Comparison of ENCODE assay signal across 11 cellular contexts in the genomic region with DNA sequence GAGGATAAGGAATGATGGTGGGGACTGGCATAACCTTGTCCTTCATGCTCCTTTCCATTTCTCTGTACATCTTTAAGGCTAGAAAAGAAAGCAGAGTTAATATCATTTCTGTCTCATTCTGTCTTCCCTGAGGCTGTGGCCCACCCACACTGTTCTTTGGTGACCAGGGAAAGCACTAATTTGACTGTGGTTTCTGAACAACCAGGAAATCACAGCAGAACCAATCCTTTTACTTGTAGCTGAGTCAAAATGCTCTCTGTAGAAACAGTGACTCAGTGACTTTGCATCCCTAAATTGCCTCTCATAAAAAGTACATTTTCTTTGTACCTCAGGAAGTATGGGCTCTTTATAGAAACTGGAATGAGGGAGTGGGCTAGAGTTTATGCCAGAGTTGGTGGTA. TPM values are rescaled to one million over a fixed set of nuclear protein-coding genes. Genes with fewer than 3 reads are reported as not detected.
DNase-seq lines count a peak whose midpoint lies in the region; ATAC-seq, FAIRE-seq and TF ChIP-seq lines count a peak whose summit lies in the region.
"Had no signal": no experiment of that assay in that cellular context is flagged by ENCODE, and none has a peak within 500 bp of the region (broad histone marks: within the 10 kb centered on the region; RNA-seq: fewer than 3 reads in every experiment).

No MANE protein-coding gene starts in this region.

- no peak for TF ChIP-seq CTCF in GM12878 (IDR thresholded peaks at IDR 0.05 in 2 of 3, conservative IDR thresholded peaks at IDR 0.05 in 1 of 3; ENCODE audit: control insufficient read depth in 2 of 3, extremely low read depth in 1 of 3, insufficient read depth in 1 of 3, low read depth in 3 of 3, low read length in 3 of 3)
- no peak for TF ChIP-seq CTCF in heart right ventricle (IDR thresholded peaks at IDR 0.05)

- no peak overlapping the region for H2AFZ ChIP-seq in GM12878 (ENCODE audit: control insufficient read depth, low read depth, low read length)

- 0 out of 4 replicates have a peak, but pooled peaks of 1 of the 2 experiments have one; percentile 31 for TF ChIP-seq EP300 in GM12878 (IDR thresholded peaks at IDR 0.05; ENCODE audit: borderline replicate concordance in 1 of 2, control insufficient read depth in 1 of 2, low read depth in 2 of 2, low read length in 2 of 2)

- no peak for TF ChIP-seq RAD21 in GM12878 (IDR thresholded peaks at IDR 0.05; ENCODE audit: insufficient read depth, low read depth, low read length)

- peak; percentile 64 for ATAC-seq in GM19324 (IDR thresholded peaks at IDR 0.05; ENCODE audit: low FRiP score, unreplicated experiment)
- peak; percentile 93 for ATAC-seq in HG03045 (IDR thresholded peaks at IDR 0.05; ENCODE audit: unreplicated experiment)
- peak; percentile 90 for ATAC-seq in GM12878
- no peak for ATAC-seq in heart right ventricle

- H3K27ac ChIP-seq in GM12878 (ENCODE audit: control insufficient read depth, insufficient read depth), result no peak overlapping the region
- no peak overlapping the region for H3K27ac ChIP-seq in heart right ventricle

- in situ Hi-C loops in GM12878 (cut with MboI), result no loop called here

- H3K4me3 ChIP-seq in GM12878 (no peak overlapping the region), heart right ventricle (no peak overlapping the region)

- intact Hi-C loops in GM12878 (cut with micrococcal nuclease; ENCODE audit: unreplicated experiment) (no loop called here), heart right ventricle (cut with DNase I) (no loop called here)

- SMC1A ChIA-PET in GM12878 (lab: Charles Lee; ENCODE audit: uncharacterized antibody, unreplicated experiment), result no interaction called here

- TF ChIP-seq POLR2A in GM12878 (IDR thresholded peaks at IDR 0.05; ENCODE audit: low read depth, low read length), result no peak

- no peaks in the 10 kb centered on the region for H3K79me2 ChIP-seq in GM12878 (ENCODE audit: control insufficient read depth, insufficient read depth, low read length)

- peak overlapping the region; percentile 11; the same call in 1 of the 2 replicates for H3K4me2 ChIP-seq in GM12878 (ENCODE audit: control insufficient read depth, insufficient read depth)

- CTCF ChIA-PET in GM12878 (lab: Yijun Ruan, JAX), result no interaction called here

- H3K36me3 ChIP-seq in GM12878 (ENCODE audit: control insufficient read depth in 2 of 2, insufficient read depth in 2 of 2, low read length in 1 of 2), result no peaks in the 10 kb centered on the region
- peaks cover 0 to 38% (median 0%) of the 10 kb centered on the region in 9 donors for H3K36me3 ChIP-seq in heart right ventricle

- no peaks in the 10 kb centered on the region for H3K27me3 ChIP-seq in GM12878 (replicated peaks in 1 of 2; ENCODE audit: control insufficient read depth in 2 of 2, insufficient read depth in 2 of 2, low read length in 1 of 2)
- H3K27me3 ChIP-seq in heart right ventricle, result no peaks in the 10 kb centered on the region

- no peaks in the 10 kb centered on the region for H4K20me1 ChIP-seq in GM12878 (ENCODE audit: control insufficient read depth, insufficient read depth)

- BruUV-seq in GM12878 (replicated peaks; lab: Mats Ljungman, UMichigan), result no TSS peak

- RAD21 ChIA-PET in GM12878 (lab: Charles Lee; ENCODE audit: unreplicated experiment), result no interaction called here

- FAIRE-seq in GM12878 (lab: Jason Lieb, UNC) (peak; percentile 49), urothelium cell line (lab: Jason Lieb, UNC) (no peak), frontal cortex (lab: Jason Lieb, UNC) (no peak)

- DNase-seq in GM04504 (ENCODE audit: low read depth) (peak; percentile 15), GM12878 (ENCODE audit: low read depth, low spot score) (peak; percentile 48), urothelium cell line (ENCODE audit: low spot score) (no peak), frontal cortex (ENCODE audit: low spot score in 2 of 2) (no peak), GOT3 (lab: John Stamatoyannopoulos, UW) (no peak), heart right ventricle (no peak)
- DNase-seq: dermis blood vessel endothelial cell, DMS53, KG1 had no signal

- POLR2A ChIA-PET in GM12878 (lab: Charles Lee), result no interaction called here

- no peak overlapping the region for H3K9ac ChIP-seq in GM12878 (ENCODE audit: control insufficient read depth, insufficient read depth, low read length)

- H3K9me3 ChIP-seq in GM12878 (replicated peaks; ENCODE audit: control insufficient read depth, insufficient read depth, low read length) (no peaks in the 10 kb centered on the region; the same call in 2 of the 3 replicates), heart right ventricle (no peaks in the 10 kb centered on the region)

- H3K4me1 ChIP-seq in GM12878 (ENCODE audit: control insufficient read depth, insufficient read depth, low read length) (no peaks in the 10 kb centered on the region), heart right ventricle (peaks cover 0 to 13% (median 0%) of the 10 kb centered on the region in 9 donors)

TF ChIP-seq in GM12878, 131 proteins besides CTCF, POLR2A, EP300 and RAD21:
- TF ChIP-seq IRF4 (IDR thresholded peaks at IDR 0.05; ENCODE audit: low read depth, low read length) (peak; percentile 73; the same call in 1 of the 2 replicates), NFIC (IDR thresholded peaks at IDR 0.05; ENCODE audit: low read depth, low read length) (peak; percentile 38; the same call in 1 of the 2 replicates), MEF2A (IDR thresholded peaks at IDR 0.05; ENCODE audit: insufficient read depth, low read depth, low read length) (no peak), MTA2 (IDR thresholded peaks at IDR 0.05; ENCODE audit: low read depth) (peak; percentile 53), RUNX3 (IDR thresholded peaks at IDR 0.05; ENCODE audit: low read length) (peak; percentile 91), IKZF2 (IDR thresholded peaks at IDR 0.05) (peak; percentile 57 to 60), JUNB (IDR thresholded peaks at IDR 0.05) (peak; percentile 76), IKZF1 (conservative IDR thresholded peaks at IDR 0.05) (peak; percentile 33; the same call in 1 of the 2 replicates), BCL11A (IDR thresholded peaks at IDR 0.05; ENCODE audit: low read depth, low read length) (peak; percentile 39; the same call in 1 of the 2 replicates), BHLHE40 (IDR thresholded peaks at IDR 0.05; ENCODE audit: borderline replicate concordance in 1 of 2, low read depth in 2 of 2, low read length in 1 of 2) (no peak), POU2F2 (IDR thresholded peaks at IDR 0.05; ENCODE audit: borderline replicate concordance, low read depth, low read length) (peak; percentile 36; the same call in 2 of the 3 replicates), STAT3 (IDR thresholded peaks at IDR 0.05; ENCODE audit: low read depth, low read length) (no peak), EED (IDR thresholded peaks at IDR 0.05; ENCODE audit: low read depth) (0 out of 2 replicates have a peak, but pooled peaks have one; percentile 30)
- TF ChIP-seq, protein P1, sequence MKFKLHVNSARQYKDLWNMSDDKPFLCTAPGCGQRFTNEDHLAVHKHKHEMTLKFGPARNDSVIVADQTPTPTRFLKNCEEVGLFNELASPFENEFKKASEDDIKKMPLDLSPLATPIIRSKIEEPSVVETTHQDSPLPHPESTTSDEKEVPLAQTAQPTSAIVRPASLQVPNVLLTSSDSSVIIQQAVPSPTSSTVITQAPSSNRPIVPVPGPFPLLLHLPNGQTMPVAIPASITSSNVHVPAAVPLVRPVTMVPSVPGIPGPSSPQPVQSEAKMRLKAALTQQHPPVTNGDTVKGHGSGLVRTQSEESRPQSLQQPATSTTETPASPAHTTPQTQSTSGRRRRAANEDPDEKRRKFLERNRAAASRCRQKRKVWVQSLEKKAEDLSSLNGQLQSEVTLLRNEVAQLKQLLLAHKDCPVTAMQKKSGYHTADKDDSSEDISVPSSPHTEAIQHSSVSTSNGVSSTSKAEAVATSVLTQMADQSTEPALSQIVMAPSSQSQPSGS (IDR thresholded peaks at IDR 0.05; ENCODE audit: low read length), result peak; percentile 43; the same call in 1 of the 2 replicates

RNA-seq across cellular contexts. Expression of a gene that starts 28.1 kb away (rescaled TPM):
- not detected in 2 replicates for total RNA-seq in GM12878 (2013; cell fraction: nucleolus; rRNA removed)
- total RNA-seq in GM12878 (2014; rRNA removed), result not detected in 2 replicates
- not detected in 2 replicates for total RNA-seq in GM12878 (2014; rRNA removed; fragmentation: Illumina TruSeq; extraction: Trizol)
- total RNA-seq in GM12878 (2021), result not detected in 2 replicates
- not detected for polyA plus RNA-seq in GM12878 (2011; ENCODE audit: low read depth)
- 0.03 TPM in 1 of 2 replicates, not detected in the other for polyA plus RNA-seq in GM12878 (2011; rRNA removed)
- polyA plus RNA-seq in GM12878 (2011; cell fraction: cytosol; rRNA removed), result not detected in 2 replicates
- polyA plus RNA-seq in GM12878 (2011; cell fraction: nucleus; rRNA removed), result not detected in 2 replicates
- polyA plus RNA-seq in GM12878 (2012), result not detected in 2 replicates
- not detected in 2 replicates for polyA plus RNA-seq in GM12878 (2014; fragmentation: Illumina TruSeq; extraction: Trizol)
- not detected for polyA plus RNA-seq in GM12878 (2014; fragmentation: Nextera tagmentation; extraction: Ambion mirVana)
- not detected in 2 replicates for polyA plus RNA-seq in GM12878 (2014; rRNA removed)
- not detected for polyA plus RNA-seq in GM12878 (2016; fragmentation: Nextera tagmentation; extraction: Ambion mirVana)
- not detected in 2 replicates for polyA minus RNA-seq in GM12878 (2011; rRNA and poly(A)+ RNA removed)
- not detected in 2 replicates for polyA minus RNA-seq in GM12878 (2011; cell fraction: cytosol; rRNA and poly(A)+ RNA removed)
- polyA minus RNA-seq in GM12878 (2011; cell fraction: nucleus; rRNA and poly(A)+ RNA removed), result not detected in 2 replicates
- 8.6 TPM for total RNA-seq in frontal cortex
- 10 to 100 TPM; 11.8 to 41.8 (median 18.7) TPM for total RNA-seq in heart right ventricle
- 10 to 100 TPM; 17.5 to 23.0 TPM for polyA plus RNA-seq in heart right ventricle

Comparison
In these comparisons a context has a peak if more than half of its experiments do, and no peak if none do; other contexts are left out.
1. DNase-seq: peak in GM04504 (single experiment) and GM12878 (single experiment); none in urothelium cell line (single experiment), frontal cortex (0 of 2), GOT3 (single experiment) and heart right ventricle (0 of 2).
2. ATAC-seq: peak in GM19324 (single experiment), HG03045 (single experiment) and GM12878 (single experiment); none in heart right ventricle (0 of 8).